27 cellular contexts compared by ENCODE assay signal in genomic region chr11:9624448-9624847, GRCh38.
"Had no signal": no experiment of that assay in that cellular context is flagged by ENCODE, and none has a peak within 500 bp of the region (broad histone marks: within the 10 kb centered on the region; RNA-seq: fewer than 3 reads in every experiment).

No MANE protein-coding gene starts in this region.

- H3K36me3 ChIP-seq: brain microvascular endothelial cell, cardiac muscle cell, Peyer's patch, SJCRH30 had no signal

- H3K4me1 ChIP-seq: Peyer's patch had no signal

- H3K27me3 ChIP-seq: brain microvascular endothelial cell, cardiac muscle cell, Peyer's patch, SJCRH30 had no signal

- H3K27ac Mint-ChIP-seq: activated CD8-positive, alpha-beta T cell treated with anti-CD3 and anti-CD28 coated beads, Interleukin-2, amount 10 ng/mL, durations not matched to agents 7 days and 5 days; activated naive CD4-positive, alpha-beta T cell treated with anti-CD3 and anti-CD28 coated beads, Interleukin-2, amount 10 ng/mL, durations not matched to agents 7 days and 5 days; activated naive CD8-positive, alpha-beta T cell treated with anti-CD3 and anti-CD28 coated beads for 36 hours; T-helper 1 cell treated with Interleukin-12 subunit alpha and Interleukin-12 subunit beta and Interleukin-4 antibody, amounts not matched to agents 30 μg/mL and 1 μg/mL, for 36 hours had no signal

- H3K36me3 Mint-ChIP-seq: activated naive CD4-positive, alpha-beta T cell treated with anti-CD3 and anti-CD28 coated beads, Interleukin-2, amount 10 ng/mL, durations not matched to agents 7 days and 5 days; activated naive CD8-positive, alpha-beta T cell treated with anti-CD3 and anti-CD28 coated beads for 36 hours had no signal

- H3K9me3 Mint-ChIP-seq: activated naive CD4-positive, alpha-beta T cell treated with anti-CD3 and anti-CD28 coated beads, Interleukin-2, amount 10 ng/mL, durations not matched to agents 7 days and 5 days; activated T-cell treated with anti-CD3 and anti-CD28 coated beads, Interleukin-2, amount 50 U/mL, for 4 hours; T-helper 1 cell treated with Interleukin-12 subunit alpha and Interleukin-12 subunit beta and Interleukin-4 antibody, amounts not matched to agents 30 μg/mL and 1 μg/mL, for 36 hours had no signal

- H3K4me3 ChIP-seq: cardiac muscle cell, Peyer's patch, SJCRH30 had no signal

- H3K9me3 ChIP-seq: Peyer's patch, SK-N-SH had no signal

- ATAC-seq: activated CD8-positive, alpha-beta T cell treated with anti-CD3 and anti-CD28 coated beads, Interleukin-2, amount 10 ng/mL, durations not matched to agents 7 days and 5 days; activated T-cell treated with anti-CD3 and anti-CD28 coated beads, Interleukin-2, amount 50 U/mL, for 4 hours had no signal

- H3K4me1 Mint-ChIP-seq: activated naive CD4-positive, alpha-beta T cell treated with anti-CD3 and anti-CD28 coated beads, Interleukin-2, amount 10 ng/mL, durations not matched to agents 7 days and 5 days had no signal

- H3K27ac ChIP-seq: brain microvascular endothelial cell, cardiac muscle cell, Peyer's patch, RWPE1, SJCRH30 had no signal

- H3K4me2 ChIP-seq: SK-N-SH had no signal

- DNase-seq: activated CD4-positive, alpha-beta T cell treated with anti-CD3 and anti-CD28 coated beads for 48 hours; activated CD4-positive, alpha-beta T cell treated with anti-CD3 and anti-CD28 coated beads, Interleukin-2, amount 50 U/mL, for 4 hours; activated CD4-positive, CD25-positive, alpha-beta regulatory T cell treated with anti-CD3 and anti-CD28 coated beads, Interleukin-2, amount 50 U/mL, for 72 hours; activated CD8-positive, alpha-beta T cell treated with anti-CD3 and anti-CD28 coated beads, Interleukin-2, amount 10 ng/mL, durations not matched to agents 7 days and 5 days; activated gamma-delta T cell; activated naive CD4-positive, alpha-beta T cell treated with anti-CD3 and anti-CD28 coated beads, Interleukin-2, amount 10 ng/mL, durations not matched to agents 7 days and 5 days; activated naive CD8-positive, alpha-beta T cell treated with anti-CD3 and anti-CD28 coated beads for 36 hours; activated T-cell treated with anti-CD3 and anti-CD28 coated beads, Interleukin-2, amount 50 U/mL, for 4 hours; brain microvascular endothelial cell; Karpas-422; MM.1S; NCI-H1105; NCI-H1436; NCI-H1694 treated with DMSO at 0.1 percent for 48 hours; NCI-H2029 treated with DMSO at 0.1 percent for 48 hours; NCI-H345; NCI-H510A; NCI-H526 treated with DMSO at 0.1 percent for 48 hours; NCI-H82; NK-92 treated with Interleukin-12 subunit alpha and Interleukin-12 subunit beta, amount 100 ng/mL, for 24 hours; Peyer's patch; Right ventricle myocardium superior; SJCRH30; SK-N-SH had no signal

- H3K9ac ChIP-seq: SK-N-SH had no signal

- H3K4me3 Mint-ChIP-seq: activated CD8-positive, alpha-beta T cell treated with anti-CD3 and anti-CD28 coated beads, Interleukin-2, amount 10 ng/mL, durations not matched to agents 7 days and 5 days; activated naive CD4-positive, alpha-beta T cell treated with anti-CD3 and anti-CD28 coated beads, Interleukin-2, amount 10 ng/mL, durations not matched to agents 7 days and 5 days; activated naive CD8-positive, alpha-beta T cell treated with anti-CD3 and anti-CD28 coated beads for 36 hours; activated T-cell treated with anti-CD3 and anti-CD28 coated beads, Interleukin-2, amount 50 U/mL, for 4 hours; T-helper 1 cell treated with Interleukin-12 subunit alpha and Interleukin-12 subunit beta and Interleukin-4 antibody, amounts not matched to agents 30 μg/mL and 1 μg/mL, for 36 hours had no signal
